ENCODE assay signal across 15 cellular contexts in genomic region chr1:245748246-245748645, GRCh38.
"Had no signal": no experiment of that assay in that cellular context is flagged by ENCODE, and none has a peak within 500 bp of the region (broad histone marks: within the 10 kb centered on the region; RNA-seq: fewer than 3 reads in every experiment).

No MANE protein-coding gene starts in this region.

- H3K27ac ChIP-seq: left ventricle myocardium inferior, testis had no signal

- ATAC-seq: activated T-helper 17 cell treated with anti-CD3 and anti-CD28 coated beads, Interleukin-2, amount 50 U/mL, for 72 hours; natural killer cell treated with Interleukin-12 subunit alpha and Interleukin-12 subunit beta and Interleukin-15 and Interleukin-18, amount 100 ng/mL, for 72 hours; stimulated activated naive CD8-positive, alpha-beta T cell treated with anti-CD3 and anti-CD28 coated beads, Interleukin-15, amount 100 ng/mL, for 72 hours had no signal

- H3K4me3 ChIP-seq: left ventricle myocardium inferior, testis had no signal

- H3K9me3 ChIP-seq: testis had no signal

- DNase-seq: activated B cell treated with CpG ODN at 0.5 μM for 24 hours; activated CD4-positive, alpha-beta T cell treated with anti-CD3 and anti-CD28 coated beads, Interleukin-2, amount 10 ng/mL, durations not matched to agents 24 days and 14 days; activated CD8-positive, alpha-beta memory T cell treated with anti-CD3 and anti-CD28 coated beads for 24 hours; activated naive CD4-positive, alpha-beta T cell treated with anti-CD3 and anti-CD28 coated beads for 36 hours; amniotic stem cell; cerebellar nuclear complex; erythroblast; immature natural killer cell; left ventricle myocardium inferior; stimulated activated CD4-positive, alpha-beta T cell treated with anti-CD3 and anti-CD28 coated beads, Interleukin-4, amount 100 ng/mL, for 1 hour; stimulated activated naive CD8-positive, alpha-beta T cell treated with anti-CD3 and anti-CD28 coated beads, Interleukin-15, amount 100 ng/mL, for 72 hours; T-helper 1 cell; testis had no signal

- H3K27me3 ChIP-seq: testis had no signal

- H3K4me1 ChIP-seq: left ventricle myocardium inferior, testis had no signal
